ENCODE assay signal across 18 cellular contexts in the genomic region with DNA sequence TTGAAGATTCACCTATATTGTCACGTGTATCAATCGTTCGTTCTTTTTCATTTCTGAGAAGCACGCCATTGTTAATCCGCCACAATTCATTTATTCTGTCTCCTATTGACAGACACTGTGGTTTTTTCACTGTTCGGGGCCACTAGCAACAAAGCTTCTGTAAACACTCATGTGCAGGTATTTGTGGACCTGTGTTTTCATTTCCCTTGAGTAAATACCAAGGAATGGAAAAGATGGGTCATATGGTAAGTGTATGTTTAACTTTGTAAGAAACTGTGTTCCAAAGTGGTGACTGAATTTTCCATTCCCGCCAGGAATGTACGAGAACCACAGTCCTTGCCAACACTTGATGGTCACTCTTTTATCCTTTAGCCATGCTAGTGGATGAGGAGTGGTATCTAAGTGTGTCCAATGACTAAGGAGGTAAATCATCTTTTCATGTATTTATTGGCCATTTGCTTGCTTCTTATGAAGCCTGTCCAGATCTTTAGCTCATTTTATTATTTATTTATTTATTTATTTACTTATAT. TPM values are rescaled to one million over a fixed set of nuclear protein-coding genes. Genes with fewer than 3 reads are reported as not detected.
A peak's percentile ranks its signal among the peaks of the same experiment; 100 is the strongest.
DNase-seq lines count a peak whose midpoint lies in the region; TF ChIP-seq lines count a peak whose summit lies in the region.
"Had no signal": no experiment of that assay in that cellular context is flagged by ENCODE, and none has a peak within 500 bp of the region (broad histone marks: within the 10 kb centered on the region; RNA-seq: fewer than 3 reads in every experiment).

No MANE protein-coding gene starts in this region.

- TF ChIP-seq POLR2A in testis (IDR thresholded peaks at IDR 0.05), result no peak

- H3K9me3 Mint-ChIP-seq in T-helper 2 cell treated with Interferon-gamma antibody and Interleukin-4, amounts not matched to agents 5 μg/mL and 100 μg/mL, for 36 hours, result no peaks in the 10 kb centered on the region
- H3K9me3 Mint-ChIP-seq: CD4-positive, alpha-beta T cell; H9 had no signal

- H3K36me3 ChIP-seq in testis (ENCODE audit: low read depth, missing control alignments), result no peaks in the 10 kb centered on the region

- H3K27ac Mint-ChIP-seq in T-helper 2 cell treated with Interferon-gamma antibody and Interleukin-4, amounts not matched to agents 5 μg/mL and 100 μg/mL, for 36 hours, result no peak overlapping the region
- H3K27ac Mint-ChIP-seq: CD4-positive, alpha-beta T cell; H9 had no signal

- H3K4me3 ChIP-seq in testis (no peak overlapping the region), dorsolateral prefrontal cortex (no peak overlapping the region)
- H3K4me3 ChIP-seq: A549, GM12878 had no signal

- H3K27me3 Mint-ChIP-seq in T-helper 2 cell treated with Interferon-gamma antibody and Interleukin-4, amounts not matched to agents 5 μg/mL and 100 μg/mL, for 36 hours (ENCODE audit: low read depth), result peaks cover 13% of the 10 kb centered on the region

- H3K27me3 ChIP-seq in testis, result no peaks in the 10 kb centered on the region
- peaks cover 0 to 5% (median 0%) of the 10 kb centered on the region in 45 donors for H3K27me3 ChIP-seq in dorsolateral prefrontal cortex

- no peaks in the 10 kb centered on the region for H3K9me3 ChIP-seq in testis
- H3K9me3 ChIP-seq: A549, Caco-2 had no signal

- DNase-seq in DMS53 (lab: John Stamatoyannopoulos, UW) (peak; percentile 44), DMS53 treated with DMSO at 0.1 percent for 48 hours (lab: John Stamatoyannopoulos, UW; ENCODE audit: unreplicated experiment) (no peak), islet precursor cell (peak; percentile 18), testis (peak; percentile 6), dermis blood vessel endothelial cell (no peak), dorsolateral prefrontal cortex (no peak)
- DNase-seq in T-helper 2 cell treated with Interferon-gamma antibody and Interleukin-4, amounts not matched to agents 5 μg/mL and 100 μg/mL, for 36 hours (ENCODE audit: low spot score), result no peak
- DNase-seq: AML-193; Caco-2; CD4-positive, alpha-beta T cell; DMS79 treated with DMSO at 0.1 percent for 48 hours; H9 had no signal

- H3K36me3 Mint-ChIP-seq in T-helper 2 cell treated with Interferon-gamma antibody and Interleukin-4, amounts not matched to agents 5 μg/mL and 100 μg/mL, for 36 hours (ENCODE audit: low read depth), result no peaks in the 10 kb centered on the region

- 94 to 96% methylated on average over 8 of the region's 8 CpGs for WGBS in testis, 2 donors

- H3K4me1 Mint-ChIP-seq in T-helper 2 cell treated with Interferon-gamma antibody and Interleukin-4, amounts not matched to agents 5 μg/mL and 100 μg/mL, for 36 hours (ENCODE audit: low read depth), result no peaks in the 10 kb centered on the region
- H3K4me1 Mint-ChIP-seq: H9 had no signal

- H3K4me1 ChIP-seq in testis, result peaks cover 6% of the 10 kb centered on the region
- H3K4me1 ChIP-seq: A549 had no signal

- H3K27ac ChIP-seq in testis, result peak overlapping the region in 1 of 2 donors; percentile 50
- no peak overlapping the region for H3K27ac ChIP-seq in dorsolateral prefrontal cortex
- H3K27ac ChIP-seq: 22Rv1, A549, C4-2B had no signal

- H3K4me3 Mint-ChIP-seq in T-helper 2 cell treated with Interferon-gamma antibody and Interleukin-4, amounts not matched to agents 5 μg/mL and 100 μg/mL, for 36 hours, result no peak overlapping the region
- H3K4me3 Mint-ChIP-seq: CD4-positive, alpha-beta T cell; H9 had no signal

- intact Hi-C loops in testis (cut with DNase I; ENCODE audit: low total_unique reads) (no loop called here), dorsolateral prefrontal cortex (cut with DNase I) (no loop called here)

- TF ChIP-seq CTCF in testis (IDR thresholded peaks at IDR 0.05) (no peak), dorsolateral prefrontal cortex (IDR thresholded peaks at IDR 0.05 in 54 of 56, conservative IDR thresholded peaks at IDR 0.05 in 2 of 56; ENCODE audit: low read depth in 1 of 56, partially characterized antibody in 56 of 56) (no peak)

RNA-seq across cellular contexts. Expression of a gene that starts 10.7 kb away (rescaled TPM):
- 10 to 100 TPM; 25.6 to 31.1 TPM for total RNA-seq in testis
- polyA plus RNA-seq in testis (ENCODE audit: insufficient read depth, low read depth, low replicate concordance), result 10.4 TPM
- under 0.01 and 0.51 TPM in 2 replicates for total RNA-seq in dermis blood vessel endothelial cell
- 1 to 10 TPM in 96 of 120 experiments, under 1 TPM in 24; 0.37 to 5.1 (median 1.5) TPM for total RNA-seq in dorsolateral prefrontal cortex
- total RNA-seq: Caco-2, GM12878, H1 had no signal
- polyA plus RNA-seq: A549, BJ had no signal

RNA-seq across cellular contexts. Expression of a gene that starts 55.2 kb away (rescaled TPM):
- total RNA-seq in testis (10 to 100 TPM; 34.0 to 53.0 TPM), dermis blood vessel endothelial cell (not detected in 2 replicates), dorsolateral prefrontal cortex (not detected)
- 35.1 TPM for polyA plus RNA-seq in testis (ENCODE audit: insufficient read depth, low read depth, low replicate concordance)
- total RNA-seq: Caco-2; CD4-positive, alpha-beta T cell; GM12878; H1; H9 had no signal
- polyA plus RNA-seq: A549, BJ, GM12878, H1 had no signal

Comparison
In these comparisons a context has a peak if more than half of its experiments do, and no peak if none do; other contexts are left out.
1. DNase-seq: peak in DMS53 (single experiment), islet precursor cell (single experiment) and testis (single experiment); none in DMS53 treated with DMSO at 0.1 percent for 48 hours (single experiment), dermis blood vessel endothelial cell (single experiment), dorsolateral prefrontal cortex (0 of 10) and T-helper 2 cell treated with Interferon-gamma antibody and Interleukin-4, amounts not matched to agents 5 μg/mL and 100 μg/mL, for 36 hours (single experiment).
2. RNA of a gene that starts 10.7 kb away (total RNA-seq): 25.6 to 31.1 TPM in testis; 0.37 to 5.1 TPM in dorsolateral prefrontal cortex and under 0.01 to 0.51 TPM in dermis blood vessel endothelial cell; every median in the first group is over 4 times any median in the second.
3. RNA of a gene that starts 55.2 kb away (total RNA-seq): 34.0 to 53.0 TPM in testis; not detected in dermis blood vessel endothelial cell and not detected in dorsolateral prefrontal cortex; every median in the first group is over 10 times any median in the second.